ENCODE assay signal across 23 cellular contexts in the genomic region with DNA sequence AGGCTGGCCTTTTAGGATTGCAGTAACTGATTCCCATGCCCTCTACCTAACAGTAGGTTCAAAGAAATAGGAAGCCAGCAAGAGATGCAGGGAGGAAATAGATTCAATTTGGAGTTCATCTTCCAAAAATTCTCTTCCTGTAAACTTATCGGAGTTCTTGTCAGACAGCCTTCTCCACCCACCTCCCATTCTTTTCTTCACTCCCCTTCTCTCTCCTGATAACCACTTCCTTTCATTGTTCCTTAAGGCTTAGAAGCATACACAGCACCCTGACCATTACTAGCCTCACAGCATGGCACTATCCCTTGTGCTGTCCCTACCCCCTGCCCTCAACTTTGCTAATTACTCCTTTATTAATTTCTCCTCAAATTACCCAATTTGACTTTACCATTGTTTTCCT.
DNase-seq lines count a peak whose midpoint lies in the region; ATAC-seq, FAIRE-seq and TF ChIP-seq lines count a peak whose summit lies in the region.
"Had no signal": no experiment of that assay in that cellular context is flagged by ENCODE, and none has a peak within 500 bp of the region (broad histone marks: within the 10 kb centered on the region; RNA-seq: fewer than 3 reads in every experiment).

No MANE protein-coding gene starts in this region.

- dilution Hi-C loops in endothelial cell of umbilical vein (cut with MboI; ENCODE audit: extremely low pct_ligation_motif_present, low sequenced_read_pairs), result no loop called here

- H3F3A ChIP-seq in MM.1S (ENCODE audit: insufficient read depth, low read length), result no peaks in the 10 kb centered on the region

- H4K20me1 ChIP-seq in MM.1S (ENCODE audit: insufficient read depth, low read length) (no peaks in the 10 kb centered on the region), endothelial cell of umbilical vein (replicated peaks; ENCODE audit: control insufficient read depth, extremely low read depth, insufficient read depth, low read length) (no peaks in the 10 kb centered on the region)
- H4K20me1 ChIP-seq: BLaER1 treated with 17β-estradiol and CSF1 and Interleukin-3, amounts not matched to agents 10 nM and 100 nM had no signal

- POLR2A ChIA-PET in endothelial cell of umbilical vein (lab: Charles Lee), result no interaction called here
- POLR2A ChIA-PET in T-cell (lab: Charles Lee), result no interaction called here

- H3K4me2 ChIP-seq in MM.1S (ENCODE audit: low read depth, low read length), result no peak overlapping the region
- no peak overlapping the region for H3K4me2 ChIP-seq in endothelial cell of umbilical vein (ENCODE audit: insufficient read depth, low read length)
- H3K4me2 ChIP-seq: GM23338 had no signal

- BruUV-seq in endothelial cell of umbilical vein (replicated peaks; lab: Mats Ljungman, UMichigan), result no TSS peak

- DNase-seq in MM.1S, result peak; percentile 3
- DNase-seq in endothelial cell of umbilical vein (ENCODE audit: low read depth, low spot score), result peak; percentile 17
- DNase-seq in NCI-H226, result no peak
- no peak for DNase-seq in hippocampal formation (lab: John Stamatoyannopoulos, UW)
- no peak for DNase-seq in T-cell
- DNase-seq: BE2C; CD4-positive, alpha-beta T cell; CD8-positive, alpha-beta memory T cell; DMS 273 treated with DMSO at 0.1 percent for 48 hours; DMS79; EL; GDM1; H9 had no signal

- H3K9ac ChIP-seq in MM.1S (ENCODE audit: low read length) (no peak overlapping the region), endothelial cell of umbilical vein (replicated peaks; ENCODE audit: extremely low read depth, insufficient read depth, low read length) (no peak overlapping the region)
- H3K9ac ChIP-seq: BLaER1 treated with 17β-estradiol and CSF1 and Interleukin-3, amounts not matched to agents 10 nM and 100 nM had no signal

- FAIRE-seq in endothelial cell of umbilical vein (lab: Jason Lieb, UNC), result peak; percentile 58
- FAIRE-seq: A204.1, D721Med, GM12878, GM19239 had no signal

- H3K9me3 ChIP-seq in MM.1S (replicated peaks; ENCODE audit: insufficient read depth, low read length) (no peaks in the 10 kb centered on the region), endothelial cell of umbilical vein (replicated peaks; ENCODE audit: control insufficient read depth, insufficient read depth, low read length) (no peaks in the 10 kb centered on the region), mesodermal cell (ENCODE audit: control insufficient read depth, low read length) (no peaks in the 10 kb centered on the region)
- H3K9me3 ChIP-seq: BE2C had no signal

- no peaks in the 10 kb centered on the region for H3K4me1 Mint-ChIP-seq in T-cell
- H3K4me1 Mint-ChIP-seq: CD14-positive monocyte; CD8-positive, alpha-beta memory T cell; GM23338 had no signal

- H3K4me3 ChIP-seq in MM.1S (ENCODE audit: low read length) (no peak overlapping the region), endothelial cell of umbilical vein (replicated peaks in 1 of 3; ENCODE audit: insufficient read depth in 1 of 3, low read depth in 1 of 3, low read length in 3 of 3) (no peak overlapping the region), mesodermal cell (ENCODE audit: extremely low read depth, insufficient read depth, low read length, poor library complexity, severe bottlenecking) (no peak overlapping the region)
- H3K4me3 ChIP-seq: BLaER1 treated with 17β-estradiol and CSF1 and Interleukin-3, amounts not matched to agents 10 nM and 100 nM; GM12878; GM23338 had no signal

- H3K27ac Mint-ChIP-seq in T-cell, result no peak overlapping the region
- H3K27ac Mint-ChIP-seq: CD14-positive monocyte; CD4-positive, alpha-beta T cell; CD8-positive, alpha-beta memory T cell; GM23338; H9 had no signal

- H3K36me3 Mint-ChIP-seq in T-cell, result no peaks in the 10 kb centered on the region
- H3K36me3 Mint-ChIP-seq: CD14-positive monocyte had no signal

- 90% methylated on average over 1 of the region's 1 CpG for WGBS in mesodermal cell (ENCODE audit: insufficient coverage in 2 of 2), 2 experiments

- H3K9me1 ChIP-seq in endothelial cell of umbilical vein (replicated peaks; ENCODE audit: control insufficient read depth, extremely low read depth, insufficient read depth, low read length), result no peaks in the 10 kb centered on the region

- ATAC-seq in T-cell (replicated peaks in 1 of 4), result no peak
- ATAC-seq: GM12878, GM23338, HCT116 had no signal

- H3K27me3 ChIP-seq in MM.1S (replicated peaks; ENCODE audit: insufficient read depth, low read length), result no peaks in the 10 kb centered on the region
- no peaks in the 10 kb centered on the region for H3K27me3 ChIP-seq in endothelial cell of umbilical vein (ENCODE audit: control insufficient read depth in 2 of 2, insufficient read depth in 2 of 2, low read length in 2 of 2)
- H3K27me3 ChIP-seq: BE2C; BLaER1 treated with 17β-estradiol and CSF1 and Interleukin-3, amounts not matched to agents 10 nM and 100 nM had no signal

- H3K4me3 Mint-ChIP-seq in T-cell, result no peak overlapping the region
- H3K4me3 Mint-ChIP-seq: CD14-positive monocyte; CD4-positive, alpha-beta T cell; CD8-positive, alpha-beta memory T cell; GM23338; H9 had no signal

- H3K9me2 ChIP-seq in MM.1S (replicated peaks; ENCODE audit: insufficient read depth, low read length), result no peaks in the 10 kb centered on the region

- TF ChIP-seq POLR2A in endothelial cell of umbilical vein (IDR thresholded peaks at IDR 0.05; ENCODE audit: low read depth, low read length), result no peak

- CTCF ChIA-PET in endothelial cell of umbilical vein (lab: Charles Lee), result no interaction called here
- CTCF ChIA-PET in T-cell (lab: Charles Lee), result no interaction called here

- H2AFZ ChIP-seq in MM.1S (ENCODE audit: low read length) (no peak overlapping the region), endothelial cell of umbilical vein (ENCODE audit: low read depth, low read length) (no peak overlapping the region)
- H2AFZ ChIP-seq: GM23338 had no signal

- H3K79me2 ChIP-seq in MM.1S (ENCODE audit: low read length) (no peaks in the 10 kb centered on the region), endothelial cell of umbilical vein (ENCODE audit: control insufficient read depth, insufficient read depth, low read length) (no peaks in the 10 kb centered on the region)

- peaks cover 0 to 3% of the 10 kb centered on the region in 2 donors for H3K27me3 Mint-ChIP-seq in T-cell
- H3K27me3 Mint-ChIP-seq: CD4-positive, alpha-beta T cell; CD8-positive, alpha-beta memory T cell had no signal

- H3K4me1 ChIP-seq in MM.1S (ENCODE audit: low read length) (no peaks in the 10 kb centered on the region), endothelial cell of umbilical vein (ENCODE audit: control insufficient read depth, extremely low read depth, insufficient read depth, low read length) (peaks cover 9% of the 10 kb centered on the region), mesodermal cell (ENCODE audit: control insufficient read depth, insufficient read depth, low read length, poor library complexity, severe bottlenecking) (peaks cover 32% of the 10 kb centered on the region)

- TF ChIP-seq CTCF in MM.1S (IDR thresholded peaks at IDR 0.05; ENCODE audit: low read length), result no peak
- TF ChIP-seq CTCF in endothelial cell of umbilical vein (IDR thresholded peaks at IDR 0.05; ENCODE audit: extremely low read depth in 1 of 2, insufficient read depth in 1 of 2, low read depth in 1 of 2, low read length in 2 of 2), result no peak

- intact Hi-C loops in endothelial cell of umbilical vein (cut with micrococcal nuclease), result no loop called here

- H3K27ac ChIP-seq in MM.1S (ENCODE audit: low read length) (no peak overlapping the region), endothelial cell of umbilical vein (ENCODE audit: insufficient read depth, low read depth, low read length) (no peak overlapping the region), mesodermal cell (ENCODE audit: low read depth, low read length, severe bottlenecking) (peak overlapping the region; percentile 52)
- H3K27ac ChIP-seq: 22Rv1 had no signal

- H3K36me3 ChIP-seq in MM.1S (replicated peaks; ENCODE audit: insufficient read depth, low read length) (no peaks in the 10 kb centered on the region), endothelial cell of umbilical vein (ENCODE audit: control insufficient read depth in 2 of 2, extremely low read depth in 1 of 2, insufficient read depth in 2 of 2, low read length in 2 of 2) (no peaks in the 10 kb centered on the region), mesodermal cell (ENCODE audit: control insufficient read depth, insufficient read depth, low read length) (no peaks in the 10 kb centered on the region)
- H3K36me3 ChIP-seq: BE2C; BLaER1 treated with 17β-estradiol and CSF1 and Interleukin-3, amounts not matched to agents 10 nM and 100 nM had no signal

- H3K9me3 Mint-ChIP-seq in T-cell, result peaks cover 0 to 13% (median 8%) of the 10 kb centered on the region in 3 donors
- H3K9me3 Mint-ChIP-seq: CD4-positive, alpha-beta T cell; GM23338; H9 had no signal

TF ChIP-seq in endothelial cell of umbilical vein, 7 proteins besides CTCF, POLR2A, EP300 and RAD21:
- TF ChIP-seq EZH2 (IDR thresholded peaks at IDR 0.05; ENCODE audit: borderline replicate concordance, low read depth, low read length, severe bottlenecking), result no peak
- no peak for TF ChIP-seq FOS (IDR thresholded peaks at IDR 0.05; ENCODE audit: borderline replicate concordance, insufficient read depth, low read length)
- no peak for TF ChIP-seq GATA2 (IDR thresholded peaks at IDR 0.05; ENCODE audit: insufficient read depth, insufficient read length, low read depth, low read length)
- TF ChIP-seq MYC (IDR thresholded peaks at IDR 0.05; ENCODE audit: low read depth, low read length), result no peak
- TF ChIP-seq, protein P1, sequence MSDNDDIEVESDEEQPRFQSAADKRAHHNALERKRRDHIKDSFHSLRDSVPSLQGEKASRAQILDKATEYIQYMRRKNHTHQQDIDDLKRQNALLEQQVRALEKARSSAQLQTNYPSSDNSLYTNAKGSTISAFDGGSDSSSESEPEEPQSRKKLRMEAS (IDR thresholded peaks at IDR 0.05; ENCODE audit: insufficient read depth, insufficient read length), result no peak
- no peak for TF ChIP-seq JUN (IDR thresholded peaks at IDR 0.05; ENCODE audit: borderline replicate concordance, insufficient read depth, insufficient read length, low read depth)
- TF ChIP-seq POLR2AphosphoS5 (IDR thresholded peaks at IDR 0.05; ENCODE audit: insufficient read depth, low read depth, low read length), result no peak

Comparison
In these comparisons a context has a peak if more than half of its experiments do, and no peak if none do; other contexts are left out.
1. DNase-seq: peak in MM.1S (single experiment) and endothelial cell of umbilical vein (single experiment); none in NCI-H226 (single experiment), hippocampal formation (0 of 2) and T-cell (0 of 34).